ENCODE assay signal across 1 cellular context in genomic region chr12:30823140-30823669, GRCh38.
TF ChIP-seq lines count a peak whose summit lies in the region.

No MANE protein-coding gene starts in this region.

TF ChIP-seq in SK-N-SH, 30 proteins besides CTCF, POLR2A, EP300 and RAD21 (continued from another document):
- no peak for TF ChIP-seq NFIC (IDR thresholded peaks at IDR 0.05; ENCODE audit: borderline replicate concordance)
